ENCODE assay signal across 1 cellular context in the genomic region with DNA sequence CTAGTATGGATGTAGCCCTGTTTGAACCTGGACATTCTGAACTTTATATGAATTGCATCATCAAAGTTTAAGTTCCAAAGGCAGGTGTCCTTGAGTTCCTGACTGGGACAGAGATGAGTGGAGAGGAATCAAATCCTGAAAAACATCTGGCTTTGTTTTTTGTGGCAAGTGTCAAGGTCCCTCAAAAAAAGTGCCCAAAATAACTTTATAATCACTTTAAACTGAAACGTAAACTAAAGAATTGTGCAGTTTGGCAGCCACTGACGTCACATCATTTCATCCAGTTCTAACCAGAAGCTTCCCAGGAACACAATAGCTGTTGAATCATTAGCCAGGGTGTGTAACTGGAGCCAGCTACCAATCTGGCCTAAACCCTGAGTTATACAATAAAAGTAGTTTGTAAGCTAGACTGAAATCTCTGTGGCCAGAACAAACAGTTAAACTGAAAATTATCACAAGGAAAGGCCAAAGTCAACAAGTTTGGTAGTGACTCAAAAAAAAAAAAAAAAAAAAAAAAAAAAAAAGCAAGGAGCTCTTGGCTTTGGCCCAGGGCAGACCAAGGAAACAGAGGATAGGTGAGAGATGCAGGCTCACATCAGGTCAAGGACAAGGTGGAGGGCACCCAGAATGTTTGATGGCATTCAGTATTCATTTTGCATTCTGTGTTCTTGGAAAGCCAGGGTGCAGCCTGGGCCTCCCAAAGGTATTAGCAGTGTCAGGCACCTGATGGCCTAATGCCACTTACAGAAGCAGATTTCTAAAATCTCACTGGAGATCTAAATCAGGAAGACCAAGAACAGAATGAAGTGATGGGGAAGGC.
TF ChIP-seq lines count a peak whose summit lies in the region.

No MANE protein-coding gene starts in this region.

TF ChIP-seq in HCT116, 20 proteins besides CTCF, POLR2A, EP300 and RAD21 (continued from another document):
- TF ChIP-seq, protein P1, sequence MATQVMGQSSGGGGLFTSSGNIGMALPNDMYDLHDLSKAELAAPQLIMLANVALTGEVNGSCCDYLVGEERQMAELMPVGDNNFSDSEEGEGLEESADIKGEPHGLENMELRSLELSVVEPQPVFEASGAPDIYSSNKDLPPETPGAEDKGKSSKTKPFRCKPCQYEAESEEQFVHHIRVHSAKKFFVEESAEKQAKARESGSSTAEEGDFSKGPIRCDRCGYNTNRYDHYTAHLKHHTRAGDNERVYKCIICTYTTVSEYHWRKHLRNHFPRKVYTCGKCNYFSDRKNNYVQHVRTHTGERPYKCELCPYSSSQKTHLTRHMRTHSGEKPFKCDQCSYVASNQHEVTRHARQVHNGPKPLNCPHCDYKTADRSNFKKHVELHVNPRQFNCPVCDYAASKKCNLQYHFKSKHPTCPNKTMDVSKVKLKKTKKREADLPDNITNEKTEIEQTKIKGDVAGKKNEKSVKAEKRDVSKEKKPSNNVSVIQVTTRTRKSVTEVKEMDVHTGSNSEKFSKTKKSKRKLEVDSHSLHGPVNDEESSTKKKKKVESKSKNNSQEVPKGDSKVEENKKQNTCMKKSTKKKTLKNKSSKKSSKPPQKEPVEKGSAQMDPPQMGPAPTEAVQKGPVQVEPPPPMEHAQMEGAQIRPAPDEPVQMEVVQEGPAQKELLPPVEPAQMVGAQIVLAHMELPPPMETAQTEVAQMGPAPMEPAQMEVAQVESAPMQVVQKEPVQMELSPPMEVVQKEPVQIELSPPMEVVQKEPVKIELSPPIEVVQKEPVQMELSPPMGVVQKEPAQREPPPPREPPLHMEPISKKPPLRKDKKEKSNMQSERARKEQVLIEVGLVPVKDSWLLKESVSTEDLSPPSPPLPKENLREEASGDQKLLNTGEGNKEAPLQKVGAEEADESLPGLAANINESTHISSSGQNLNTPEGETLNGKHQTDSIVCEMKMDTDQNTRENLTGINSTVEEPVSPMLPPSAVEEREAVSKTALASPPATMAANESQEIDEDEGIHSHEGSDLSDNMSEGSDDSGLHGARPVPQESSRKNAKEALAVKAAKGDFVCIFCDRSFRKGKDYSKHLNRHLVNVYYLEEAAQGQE (IDR thresholded peaks at IDR 0.05; ENCODE audit: low read depth), result no peak
- TF ChIP-seq SRF (IDR thresholded peaks at IDR 0.05; ENCODE audit: low read depth), result no peak
- no peak for TF ChIP-seq CBX3 (IDR thresholded peaks at IDR 0.05; ENCODE audit: low read depth)
- no peak for TF ChIP-seq ZNF274 (IDR thresholded peaks at IDR 0.05; ENCODE audit: low read depth, low read length)
- TF ChIP-seq POLR2AphosphoS5 (IDR thresholded peaks at IDR 0.05; ENCODE audit: low read depth, low read length), result no peak
TF ChIP-seq in HCT116: peak in this region for 0.
